Comparison of ENCODE assay signal across 23 cellular contexts in the genomic region with DNA sequence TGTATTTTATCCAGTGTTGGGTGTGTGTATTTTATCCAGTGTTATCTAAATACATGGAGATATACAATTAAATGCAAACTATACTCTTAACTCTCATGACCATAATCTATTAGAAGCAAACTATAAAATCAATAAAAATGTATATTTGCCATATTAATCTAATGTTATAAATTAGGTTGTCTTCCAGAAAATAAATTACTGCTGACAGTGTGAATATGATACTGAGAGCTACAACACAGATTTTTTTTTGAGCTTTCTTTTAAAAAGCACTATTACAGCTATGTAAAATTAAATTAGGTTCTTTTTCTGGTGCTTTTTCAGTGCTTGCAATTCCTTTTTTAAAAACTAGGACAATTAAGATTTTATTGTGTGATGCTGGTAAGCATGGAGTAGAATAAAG. TPM values are rescaled to one million over a fixed set of nuclear protein-coding genes. Genes with fewer than 3 reads are reported as not detected.
A peak's percentile ranks its signal among the peaks of the same experiment; 100 is the strongest.
DNase-seq lines count a peak whose midpoint lies in the region; ATAC-seq, FAIRE-seq and TF ChIP-seq lines count a peak whose summit lies in the region.
"Had no signal": no experiment of that assay in that cellular context is flagged by ENCODE, and none has a peak within 500 bp of the region (broad histone marks: within the 10 kb centered on the region; RNA-seq: fewer than 3 reads in every experiment).

No MANE protein-coding gene starts in this region.

- H3K9me3 ChIP-seq in A549: no peaks in the 10 kb centered on the region
- H3K9me3 ChIP-seq in endodermal cell (ENCODE audit: control insufficient read depth, low read length): no peaks in the 10 kb centered on the region
- no peaks in the 10 kb centered on the region for H3K9me3 ChIP-seq in osteoblast (ENCODE audit: low read depth, low read length)
- no peaks in the 10 kb centered on the region for H3K9me3 ChIP-seq in thyroid gland
- H3K9me3 ChIP-seq: BLaER1, Caco-2, HAP-1 had no signal

- no peak for TF ChIP-seq EP300 in A549 (IDR thresholded peaks at IDR 0.05)

- TF ChIP-seq CTCF in A549 (IDR thresholded peaks at IDR 0.05): no peak
- TF ChIP-seq CTCF in endodermal cell (conservative IDR thresholded peaks at IDR 0.05): no peak
- no peak for TF ChIP-seq CTCF in osteoblast (IDR thresholded peaks at IDR 0.05; ENCODE audit: extremely low read depth, low read depth, low read length)
- TF ChIP-seq CTCF in thyroid gland (IDR thresholded peaks at IDR 0.05): no peak

- no peak for ATAC-seq in A549
- ATAC-seq: CD8-positive, alpha-beta T cell; GM12878 had no signal

- no peaks in the 10 kb centered on the region for H4K20me1 ChIP-seq in osteoblast (ENCODE audit: insufficient read depth, low read length)
- H4K20me1 ChIP-seq: BLaER1 had no signal

- no peak overlapping the region for H3K4me3 Mint-ChIP-seq in endodermal cell
- H3K4me3 Mint-ChIP-seq: B cell; CD4-positive, CD25-positive, alpha-beta regulatory T cell; CD8-positive, alpha-beta T cell; HFFc6 had no signal

- no peak overlapping the region for H2AFZ ChIP-seq in osteoblast (ENCODE audit: low read length)

- H3K4me3 ChIP-seq in A549 (no peak overlapping the region), endodermal cell (ENCODE audit: low read length) (peak overlapping the region; percentile 19), osteoblast (ENCODE audit: insufficient read depth, low read length) (no peak overlapping the region), thyroid gland (replicated peaks in 1 of 3) (no peak overlapping the region)
- H3K4me3 ChIP-seq: BLaER1, GM12878, HAP-1 had no signal

- H3K9ac ChIP-seq in endodermal cell (ENCODE audit: extremely low read depth, low read length, poor library complexity, severe bottlenecking): no peak overlapping the region
- H3K9ac ChIP-seq: BLaER1 had no signal

- intact Hi-C loops in thyroid gland (cut with DNase I): no loop called here

- H3K27me3 Mint-ChIP-seq in endodermal cell (ENCODE audit: insufficient read depth): no peaks in the 10 kb centered on the region
- H3K27me3 Mint-ChIP-seq: B cell; CD4-positive, CD25-positive, alpha-beta regulatory T cell had no signal

- H3K27ac Mint-ChIP-seq in endodermal cell: no peak overlapping the region
- H3K27ac Mint-ChIP-seq: B cell; CD4-positive, CD25-positive, alpha-beta regulatory T cell; CD8-positive, alpha-beta T cell; HFFc6 had no signal

- DNase-seq in A549 (ENCODE audit: low read depth in 1 of 2, low spot score in 1 of 2) (no peak), endodermal cell (no peak), osteoblast (ENCODE audit: insufficient read length, low spot score, missing footprints) (peak; percentile 2), thyroid gland (no peak), NCI-H1694 treated with DMSO at 0.1 percent for 48 hours (lab: John Stamatoyannopoulos, UW) (no peak), GM19240 (ENCODE audit: insufficient read length, low spot score) (no peak)
- DNase-seq: 8988T; Caco-2; CD4-positive, CD25-positive, alpha-beta regulatory T cell; CD8-positive, alpha-beta T cell; DMS153; DND-41; GOT3; HFFc6 had no signal

- H3K9me3 Mint-ChIP-seq in endodermal cell: no peaks in the 10 kb centered on the region
- H3K9me3 Mint-ChIP-seq: CD4-positive, CD25-positive, alpha-beta regulatory T cell; CD8-positive, alpha-beta T cell; HFFc6 had no signal

- H3K4me1 ChIP-seq in A549 (no peaks in the 10 kb centered on the region), endodermal cell (ENCODE audit: control insufficient read depth, insufficient read depth, low read length) (no peaks in the 10 kb centered on the region), osteoblast (ENCODE audit: insufficient read depth, low read length) (peaks cover 4% of the 10 kb centered on the region), thyroid gland (no peaks in the 10 kb centered on the region)
- H3K4me1 ChIP-seq: Caco-2, HAP-1 had no signal

- TF ChIP-seq RAD21 in A549 (conservative IDR thresholded peaks at IDR 0.05 in 1 of 2, IDR thresholded peaks at IDR 0.05 in 1 of 2): no peak

- no peak overlapping the region for H3K27ac ChIP-seq in A549
- no peak overlapping the region for H3K27ac ChIP-seq in endodermal cell (ENCODE audit: low read depth, low read length)
- H3K27ac ChIP-seq in osteoblast (ENCODE audit: low read depth, low read length): no peak overlapping the region
- no peak overlapping the region for H3K27ac ChIP-seq in thyroid gland
- H3K27ac ChIP-seq: BLaER1, C4-2B had no signal

- no peak for FAIRE-seq in A549 (lab: Jason Lieb, UNC)
- peak; percentile 65 for FAIRE-seq in TTC549 (lab: Jason Lieb, UNC)
- FAIRE-seq: G401.6, GM12878, GM19239, H54 had no signal

- H3K27me3 ChIP-seq in endodermal cell (ENCODE audit: control insufficient read depth, insufficient read depth, low read length, poor library complexity, severe bottlenecking) (no peaks in the 10 kb centered on the region), osteoblast (ENCODE audit: insufficient read depth, low read length) (no peaks in the 10 kb centered on the region), thyroid gland (no peaks in the 10 kb centered on the region)
- H3K27me3 ChIP-seq: BLaER1 had no signal

- H3K4me2 ChIP-seq in A549 (no peak overlapping the region), osteoblast (ENCODE audit: insufficient read depth, low read length) (no peak overlapping the region)
- H3K4me2 ChIP-seq: BLaER1 had no signal

- POLR2A ChIA-PET in A549 (lab: Yijun Ruan, JAX): no interaction called here

- no peaks in the 10 kb centered on the region for H3K36me3 Mint-ChIP-seq in endodermal cell (ENCODE audit: low read depth)
- H3K36me3 Mint-ChIP-seq: CD4-positive, CD25-positive, alpha-beta regulatory T cell had no signal

- H3K36me3 ChIP-seq in endodermal cell (ENCODE audit: control insufficient read depth, insufficient read depth, low read length) (no peaks in the 10 kb centered on the region), osteoblast (ENCODE audit: insufficient read depth, low read length) (no peaks in the 10 kb centered on the region), thyroid gland (no peaks in the 10 kb centered on the region)
- H3K36me3 ChIP-seq: BLaER1, HAP-1 had no signal

- peaks cover 11% of the 10 kb centered on the region for H3K4me1 Mint-ChIP-seq in endodermal cell

- H3K79me2 ChIP-seq in osteoblast (ENCODE audit: insufficient read depth, low read length): no peaks in the 10 kb centered on the region

- CTCF ChIA-PET in A549 (lab: Yijun Ruan, JAX): interaction anchor here (0.7 kb wide), 1 partner anchor 15 kb away, joined by 3 read pairs; no protein-coding TSS in a partner anchor

- TF ChIP-seq POLR2A in A549 (IDR thresholded peaks at IDR 0.05; ENCODE audit: low read length) (no peak), thyroid gland (IDR thresholded peaks at IDR 0.05) (no peak)

TF ChIP-seq in A549, 52 proteins besides CTCF, POLR2A, EP300 and RAD21:
- peak; percentile 53 for TF ChIP-seq MAFK (IDR thresholded peaks at IDR 0.05; ENCODE audit: partially characterized antibody)
- TF ChIP-seq ELK1 (IDR thresholded peaks at IDR 0.05; ENCODE audit: low read depth, low read length): no peak
TF ChIP-seq in A549: peak in this region for 1.

RNA-seq across cellular contexts. Expression of gene GPR52, which starts 19.0 kb away (rescaled TPM):
- polyA plus RNA-seq in A549 (2011; rRNA removed) (0.22 and 0.40 TPM in 2 replicates), A549 (2017; fragmentation: RNase III; extraction: RNeasy Plus Mini Kit Qiagen cat#74134 plus additional on column Dnase treatment) (not detected in 3 replicates)
- polyA plus RNA-seq in A549 (2012; cell fraction: cytosol; rRNA removed): not detected in 2 replicates
- 0.25 and 0.72 TPM in 2 replicates for polyA plus RNA-seq in A549 (2012; cell fraction: nucleus; rRNA removed)
- polyA minus RNA-seq in A549 (2011; rRNA and poly(A)+ RNA removed): 5.5 and 5.8 TPM in 2 replicates
- total RNA-seq in endodermal cell (1 to 10 TPM in 1 of 2 donors, under 1 TPM in 1; 0.53 to 1.1 TPM), osteoblast (1.4 and 2.4 TPM in 2 replicates), thyroid gland (10 to 100 TPM in 1 of 4 donors, 1 to 10 TPM in 3; 6.6 to 18.3 (median 9.4) TPM)
- not detected for polyA plus RNA-seq in endodermal cell (2013, experiment 1 of 2)
- not detected for polyA plus RNA-seq in endodermal cell (2013, experiment 2 of 2)
- total RNA-seq: HFFc6 had no signal
- polyA plus RNA-seq: CD4-positive, CD25-positive, alpha-beta regulatory T cell had no signal
